30 cellular contexts compared by ENCODE assay signal in the genomic region with DNA sequence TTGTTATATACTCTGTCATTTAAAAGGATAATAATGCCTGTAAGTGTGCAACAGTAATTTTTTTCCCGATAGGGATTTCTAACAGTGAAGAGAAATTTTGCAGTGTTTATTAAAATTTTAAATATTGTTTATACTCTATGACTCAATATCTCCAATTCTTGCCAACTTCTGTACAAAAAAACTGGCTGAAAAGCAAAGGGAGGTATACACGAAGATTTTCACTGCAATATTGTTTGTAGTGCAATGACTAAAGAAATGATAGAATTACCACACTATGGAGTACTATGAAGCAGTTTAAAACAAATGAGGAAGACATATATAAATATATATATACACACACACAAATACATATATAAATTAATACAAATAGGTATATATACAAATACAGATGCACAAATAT.
"Had no signal": no experiment of that assay in that cellular context is flagged by ENCODE, and none has a peak within 500 bp of the region (broad histone marks: within the 10 kb centered on the region; RNA-seq: fewer than 3 reads in every experiment).

No MANE protein-coding gene starts in this region.

- H3K27ac ChIP-seq: adrenal gland, body of pancreas, esophagus muscularis mucosa, gastrocnemius medialis, heart left ventricle had no signal

- H3K9me3 ChIP-seq: adrenal gland, body of pancreas, esophagus muscularis mucosa, gastrocnemius medialis had no signal

- DNase-seq: activated CD4-positive, alpha-beta memory T cell treated with anti-CD3 and anti-CD28 coated beads for 36 hours; activated CD4-positive, alpha-beta T cell treated with anti-CD3 and anti-CD28 coated beads for 36 hours; activated CD4-positive, alpha-beta T cell treated with anti-CD3 and anti-CD28 coated beads, Interleukin-2, amount 10 ng/mL, durations not matched to agents 24 days and 14 days; activated CD4-positive, CD25-positive, alpha-beta regulatory T cell; activated CD4-positive, CD25-positive, alpha-beta regulatory T cell treated with anti-CD3 and anti-CD28 coated beads, Interleukin-2, amount 50 U/mL, for 72 hours; activated CD8-positive, alpha-beta memory T cell treated with anti-CD3 and anti-CD28 coated beads, Interleukin-2, amount 10 ng/mL, durations not matched to agents 7 days and 5 days; activated CD8-positive, alpha-beta memory T cell treated with anti-CD3 and anti-CD28 coated beads, Interleukin-2, amount 50 U/mL, for 4 hours; activated CD8-positive, alpha-beta T cell treated with anti-CD3 and anti-CD28 coated beads, Interleukin-2, amount 10 ng/mL, durations not matched to agents 7 days and 5 days; activated effector memory CD4-positive, alpha-beta T cell treated with anti-CD3 and anti-CD28 coated beads, Interleukin-2, amount 50 U/mL, for 16 hours; activated naive CD4-positive, alpha-beta T cell treated with anti-CD3 and anti-CD28 coated beads for 36 hours; activated naive CD8-positive, alpha-beta T cell treated with anti-CD3 and anti-CD28 coated beads for 36 hours; activated naive CD8-positive, alpha-beta T cell treated with anti-CD3 and anti-CD28 coated beads, Interleukin-2, amount 50 U/mL, for 24 hours; activated T-cell treated with anti-CD3 and anti-CD28 coated beads, Interleukin-2, amount 50 U/mL, for 1 hour; activated T-cell treated with anti-CD3 and anti-CD28 coated beads, Interleukin-2, amount 50 U/mL, for 48 hours; adrenal gland; amygdala; aorta; body of pancreas; caudate nucleus; cortex of kidney; dermis blood vessel endothelial cell; effector CD4-positive, alpha-beta T cell; effector memory CD8-positive, alpha-beta T cell; erythroblast; foreskin fibroblast; gastrocnemius medialis; glutamatergic neuron; heart left ventricle; T-helper 2 cell had no signal

- H3K27me3 ChIP-seq: adrenal gland, body of pancreas, esophagus muscularis mucosa, gastrocnemius medialis, heart left ventricle had no signal

- H3K4me1 ChIP-seq: adrenal gland, body of pancreas, esophagus muscularis mucosa, gastrocnemius medialis, heart left ventricle had no signal

- H3K36me3 ChIP-seq: adrenal gland, esophagus muscularis mucosa, gastrocnemius medialis, heart left ventricle had no signal

- H3K4me3 ChIP-seq: adrenal gland, body of pancreas, esophagus muscularis mucosa, gastrocnemius medialis, heart left ventricle had no signal

- ATAC-seq: activated CD4-positive, alpha-beta T cell treated with anti-CD3 and anti-CD28 coated beads for 36 hours; activated CD8-positive, alpha-beta memory T cell treated with anti-CD3 and anti-CD28 coated beads, Interleukin-2, amount 10 ng/mL, durations not matched to agents 7 days and 5 days; activated CD8-positive, alpha-beta T cell treated with anti-CD3 and anti-CD28 coated beads, Interleukin-2, amount 10 ng/mL, durations not matched to agents 7 days and 5 days; activated naive CD8-positive, alpha-beta T cell treated with anti-CD3 and anti-CD28 coated beads, Interleukin-2, amount 50 U/mL, for 24 hours; body of pancreas; effector memory CD8-positive, alpha-beta T cell; gastrocnemius medialis; heart left ventricle had no signal
